In genomic region chr15:35698978-35699377, GRCh38 we compare ENCODE assay signal across 22 cellular contexts.
DNase-seq lines count a peak whose midpoint lies in the region; ATAC-seq, FAIRE-seq and TF ChIP-seq lines count a peak whose summit lies in the region.
"Had no signal": no experiment of that assay in that cellular context is flagged by ENCODE, and none has a peak within 500 bp of the region (broad histone marks: within the 10 kb centered on the region; RNA-seq: fewer than 3 reads in every experiment).

No MANE protein-coding gene starts in this region.

- POLR2A ChIA-PET in IMR-90 (lab: Charles Lee; ENCODE audit: unreplicated experiment): no interaction called here
- POLR2A ChIA-PET in K562 (lab: Yijun Ruan, JAX): interaction anchor here (1.1 kb wide), 1 partner anchor 14 kb away, joined by 4 read pairs; no protein-coding TSS in a partner anchor

- H3K4ac ChIP-seq in IMR-90 (ENCODE audit: low read depth, low read length): no peak overlapping the region

- in situ Hi-C loops in IMR-90 (cut with MboI; ENCODE audit: low sequenced_read_pairs): no loop called here
- in situ Hi-C loops in K562 (cut with MboI): no loop called here
- in situ Hi-C loops in transverse colon (cut with MboI; ENCODE audit: low pct_ligation_motif_present in 1 of 4, low pct_unique_long_range_greater_than_20kb in 1 of 4, low sequenced_read_pairs in 3 of 4): no loop called here

- H3K4me3 Mint-ChIP-seq in GM23338 (no peak overlapping the region), nephron (no peak overlapping the region)
- H3K4me3 Mint-ChIP-seq: CD4-positive, alpha-beta T cell had no signal

- peaks cover 9% of the 10 kb centered on the region; the same call in 1 of the 2 replicates for H3K9me2 ChIP-seq in GM23338 (ENCODE audit: insufficient read depth)

- WGBS in IMR-90 (ENCODE audit: extremely low coverage in 2 of 2, insufficient read length in 1 of 2), 2 experiments: no CpG with 5 or more reads among the region's 2 CpGs
- WGBS in K562 (ENCODE audit: insufficient coverage, low coverage, missing lambda C conversion rate): 15% methylated on average over 2 of the region's 2 CpGs
- WGBS in smooth muscle cell (ENCODE audit: low lambda C conversion rate): 75% methylated on average over 2 of the region's 2 CpGs
- 44 to 58% methylated on average over 2 of the region's 2 CpGs for WGBS in transverse colon (ENCODE audit: low coverage in 1 of 2), 2 donors

- H3K14ac ChIP-seq in IMR-90 (replicated peaks; ENCODE audit: low read depth, low read length): 0 out of 2 replicates have a peak overlapping the region, but pooled peaks have one; percentile 3

- H4K91ac ChIP-seq in IMR-90 (ENCODE audit: insufficient read depth, low read depth, low read length): no peak overlapping the region

- H2BK5ac ChIP-seq in IMR-90 (ENCODE audit: low read depth, low read length, poor library complexity, severe bottlenecking): no peak overlapping the region

- peak overlapping the region; percentile 37; the same call in 1 of the 2 replicates for H2BK20ac ChIP-seq in IMR-90 (ENCODE audit: low read depth, low read length)

- no peak overlapping the region for H3K9ac ChIP-seq in IMR-90 (ENCODE audit: low read depth, low read length)
- H3K9ac ChIP-seq in K562 (ENCODE audit: insufficient read depth in 1 of 2, low read depth in 2 of 2, low read length in 2 of 2): no peak overlapping the region
- no peak overlapping the region for H3K9ac ChIP-seq in smooth muscle cell (ENCODE audit: low read depth)
- H3K9ac ChIP-seq: BLaER1 had no signal

- H3K36me3 ChIP-seq in GM23338 (ENCODE audit: insufficient read depth) (no peaks in the 10 kb centered on the region), IMR-90 (ENCODE audit: control insufficient read depth, insufficient read depth, low read length) (no peaks in the 10 kb centered on the region), K562 (ENCODE audit: control insufficient read depth, insufficient read depth, low read length) (no peaks in the 10 kb centered on the region), smooth muscle cell (ENCODE audit: low read depth) (no peaks in the 10 kb centered on the region), transverse colon (no peaks in the 10 kb centered on the region)
- H3K36me3 ChIP-seq: BLaER1 had no signal

- H3K27ac ChIP-seq in GM23338 (ENCODE audit: low read depth): peak overlapping the region; percentile 71
- no peak overlapping the region for H3K27ac ChIP-seq in IMR-90 (ENCODE audit: insufficient read depth, low read length)
- H3K27ac ChIP-seq in K562 (ENCODE audit: extremely low read depth, low read depth, low read length): no peak overlapping the region
- no peak overlapping the region for H3K27ac ChIP-seq in smooth muscle cell (ENCODE audit: low read depth)
- H3K27ac ChIP-seq in transverse colon: peak overlapping the region in 2 of 4 donors; percentile 14 to 18
- H3K27ac ChIP-seq: BLaER1, SK-N-MC had no signal

- H3K27me3 ChIP-seq in GM23338 (ENCODE audit: insufficient read depth) (no peaks in the 10 kb centered on the region), IMR-90 (ENCODE audit: control insufficient read depth, insufficient read depth, low read length) (no peaks in the 10 kb centered on the region), K562 (ENCODE audit: control insufficient read depth in 2 of 2, insufficient read depth in 2 of 2, low read length in 2 of 2) (no peaks in the 10 kb centered on the region), smooth muscle cell (ENCODE audit: low read depth) (no peaks in the 10 kb centered on the region), transverse colon (no peaks in the 10 kb centered on the region)
- H3K27me3 ChIP-seq: BLaER1 had no signal

- no peaks in the 10 kb centered on the region for H3K9me3 ChIP-seq in IMR-90 (ENCODE audit: control insufficient read depth, insufficient read depth, low read length)
- no peaks in the 10 kb centered on the region for H3K9me3 ChIP-seq in K562 (replicated peaks; ENCODE audit: control insufficient read depth, insufficient read depth, low read depth, low read length)
- H3K9me3 ChIP-seq in smooth muscle cell (replicated peaks; ENCODE audit: low read depth): no peaks in the 10 kb centered on the region
- no peaks in the 10 kb centered on the region for H3K9me3 ChIP-seq in transverse colon
- H3K9me3 ChIP-seq: BLaER1 had no signal

- H3K79me1 ChIP-seq in IMR-90 (ENCODE audit: low read depth in 1 of 2, low read length in 2 of 2): no peaks in the 10 kb centered on the region

- no peak overlapping the region for H3K56ac ChIP-seq in IMR-90 (ENCODE audit: extremely low read depth, insufficient read depth, low read length)

- no peak for DNase-seq in GM23338 (ENCODE audit: low spot score)
- DNase-seq in IMR-90: no peak
- DNase-seq in K562 (ENCODE audit: extremely low read depth in 1 of 4, low spot score in 3 of 4): no peak
- no peak for DNase-seq in smooth muscle cell (lab: John Stamatoyannopoulos, UW; ENCODE audit: unreplicated experiment)
- DNase-seq in transverse colon: no peak
- DNase-seq: CD4-positive, alpha-beta T cell; GOT3; Kasumi-1; NCI-H187; NCI-H2107; NCI-H2227 treated with DMSO at 0.1 percent for 48 hours; NCI-H510A; NCI-H774; SHP77 treated with DMSO at 0.1 percent for 48 hours; SW 1271 had no signal

- TF ChIP-seq POLR2A in IMR-90 (IDR thresholded peaks at IDR 0.05; ENCODE audit: low read depth, low read length) (no peak), K562 (conservative IDR thresholded peaks at IDR 0.05) (no peak), transverse colon (IDR thresholded peaks at IDR 0.05) (no peak)

- H4K8ac ChIP-seq in IMR-90 (ENCODE audit: low read depth in 2 of 2, low read length in 2 of 2): no peak overlapping the region; a peak in 1 of 4 replicates

- no peak for FAIRE-seq in K562 (lab: Jason Lieb, UNC)
- FAIRE-seq: G401.6, GM12892 had no signal

- H2BK15ac ChIP-seq in IMR-90 (ENCODE audit: low read depth, low read length): 0 out of 3 replicates have a peak overlapping the region, but pooled peaks have one; percentile 37

- H3K9me3 Mint-ChIP-seq in GM23338 (no peaks in the 10 kb centered on the region), nephron (no peaks in the 10 kb centered on the region)
- H3K9me3 Mint-ChIP-seq: CD4-positive, alpha-beta T cell had no signal

- H4K5ac ChIP-seq in IMR-90 (ENCODE audit: low read depth, low read length): peak overlapping the region; percentile 42; the same call in 1 of the 2 replicates

- H3K27ac Mint-ChIP-seq in GM23338: no peak overlapping the region
- peak overlapping the region in 2 of 3 experiments; percentile 23 to 47 for H3K27ac Mint-ChIP-seq in nephron
- H3K27ac Mint-ChIP-seq: CD4-positive, alpha-beta T cell had no signal

- BruUV-seq in IMR-90 (replicated peaks; lab: Mats Ljungman, UMichigan) (no TSS peak), K562 (replicated peaks; lab: Mats Ljungman, UMichigan) (no TSS peak)

- H3K27me3 Mint-ChIP-seq in GM23338 (ENCODE audit: insufficient read depth, low read depth, poor library complexity) (no peaks in the 10 kb centered on the region), nephron (ENCODE audit: low read depth) (no peaks in the 10 kb centered on the region)
- H3K27me3 Mint-ChIP-seq: CD4-positive, alpha-beta T cell had no signal

- dilution Hi-C loops in IMR-90 (cut with HindIII; ENCODE audit: low sequenced_read_pairs, unreplicated experiment): no loop called here

- TF ChIP-seq EP300 in K562 (IDR thresholded peaks at IDR 0.05; ENCODE audit: low read length): no peak
- no peak for TF ChIP-seq EP300 in transverse colon (IDR thresholded peaks at IDR 0.05; ENCODE audit: low read depth)

- H3K18ac ChIP-seq in IMR-90 (ENCODE audit: low read depth, low read length): peak overlapping the region; percentile 80; the same call in 1 of the 2 replicates

- 0 out of 2 replicates have a peak overlapping the region, but pooled peaks have one; percentile 7 for H3K4me2 ChIP-seq in GM23338
- H3K4me2 ChIP-seq in IMR-90 (ENCODE audit: low read depth, low read length): no peak overlapping the region
- no peak overlapping the region for H3K4me2 ChIP-seq in K562 (ENCODE audit: insufficient read depth, low read length)
- no peak overlapping the region for H3K4me2 ChIP-seq in smooth muscle cell
- H3K4me2 ChIP-seq: BLaER1 had no signal

- no peak overlapping the region for H3K23ac ChIP-seq in IMR-90 (ENCODE audit: low read depth, low read length)

- no peak for TF ChIP-seq RAD21 in IMR-90 (IDR thresholded peaks at IDR 0.05; ENCODE audit: low read length)
- TF ChIP-seq RAD21 in K562 (CRISPR knock-in tag; conservative IDR thresholded peaks at IDR 0.05 in 1 of 2, IDR thresholded peaks at IDR 0.05 in 1 of 2): no peak

- intact Hi-C loops in IMR-90 (cut with micrococcal nuclease) (no loop called here), K562 (cut with micrococcal nuclease) (no loop called here), transverse colon (cut with DNase I; ENCODE audit: low total_unique reads) (no loop called here)

- H3F3A ChIP-seq in GM23338 (replicated peaks; ENCODE audit: low read depth): no peaks in the 10 kb centered on the region
- peaks cover 6% of the 10 kb centered on the region for H3F3A ChIP-seq in smooth muscle cell (ENCODE audit: low read depth)

- H3K4me1 ChIP-seq in GM23338 (ENCODE audit: insufficient read depth) (peaks cover 25% of the 10 kb centered on the region), IMR-90 (ENCODE audit: control insufficient read depth, insufficient read depth, low read length) (peaks cover 13% of the 10 kb centered on the region), K562 (replicated peaks in 1 of 2; ENCODE audit: control insufficient read depth in 2 of 2, insufficient read depth in 2 of 2, low read length in 2 of 2) (peaks cover 0 to 10% of the 10 kb centered on the region in 2 experiments; a peak in 3 of 5 replicates), smooth muscle cell (ENCODE audit: low read depth) (peaks cover 22% of the 10 kb centered on the region), transverse colon (peaks cover 5 to 34% (median 16%) of the 10 kb centered on the region in 4 donors)
- H3K4me1 ChIP-seq: BLaER1 had no signal

- H3K36me3 Mint-ChIP-seq in GM23338 (ENCODE audit: low read depth) (no peaks in the 10 kb centered on the region), nephron (ENCODE audit: low read depth) (no peaks in the 10 kb centered on the region)

- 0 out of 2 replicates have a peak overlapping the region, but pooled peaks have one; percentile 5 for H2BK120ac ChIP-seq in IMR-90 (ENCODE audit: low read depth, low read length)

- peaks cover 31% of the 10 kb centered on the region for H3K4me1 Mint-ChIP-seq in GM23338
- peaks cover 44% of the 10 kb centered on the region for H3K4me1 Mint-ChIP-seq in nephron

- TF ChIP-seq CTCF in GM23338 (conservative IDR thresholded peaks at IDR 0.05; ENCODE audit: low read depth in 2 of 2): no peak
- TF ChIP-seq CTCF in IMR-90 (conservative IDR thresholded peaks at IDR 0.05; ENCODE audit: low read depth, low read length): no peak
- no peak for TF ChIP-seq CTCF in K562 (IDR thresholded peaks at IDR 0.05 in 2 of 3, conservative IDR thresholded peaks at IDR 0.05 in 1 of 3; ENCODE audit: insufficient read depth in 2 of 3, low read depth in 1 of 3, low read length in 3 of 3)
- TF ChIP-seq CTCF in nephron (IDR thresholded peaks at IDR 0.05; ENCODE audit: unreplicated experiment in 3 of 3): no peak
- no peak for TF ChIP-seq CTCF in smooth muscle cell (IDR thresholded peaks at IDR 0.05; ENCODE audit: borderline replicate concordance, insufficient read depth, poor library complexity, severe bottlenecking)
- no peak for TF ChIP-seq CTCF in transverse colon (IDR thresholded peaks at IDR 0.05)

- H2AFZ ChIP-seq in GM23338: 0 out of 2 replicates have a peak overlapping the region, but pooled peaks have one; percentile 2
- H2AFZ ChIP-seq in IMR-90 (replicated peaks; ENCODE audit: low read length, poor library complexity): no peak overlapping the region
- peak overlapping the region; percentile 66 for H2AFZ ChIP-seq in K562 (ENCODE audit: low read depth, low read length)
- H2AFZ ChIP-seq in smooth muscle cell (ENCODE audit: low read depth): no peak overlapping the region

- H3K79me2 ChIP-seq in GM23338 (replicated peaks; ENCODE audit: insufficient read depth): no peaks in the 10 kb centered on the region
- H3K79me2 ChIP-seq in K562 (ENCODE audit: control insufficient read depth, insufficient read depth, low read length): no peaks in the 10 kb centered on the region
- no peaks in the 10 kb centered on the region for H3K79me2 ChIP-seq in smooth muscle cell (ENCODE audit: low read depth)

- H3K9me1 ChIP-seq in IMR-90 (ENCODE audit: insufficient read depth, low read length): peaks cover 2% of the 10 kb centered on the region; the same call in 1 of the 2 replicates
- H3K9me1 ChIP-seq in K562 (ENCODE audit: control insufficient read depth, insufficient read depth, low read length): no peaks in the 10 kb centered on the region

- CTCF ChIA-PET in IMR-90 (lab: Yijun Ruan, JAX): interaction anchor here (0.7 kb wide), 1 partner anchor 513 kb away, joined by 3 read pairs; no protein-coding TSS in a partner anchor
- CTCF ChIA-PET in K562 (lab: Yijun Ruan, JAX; ENCODE audit: low intra/inter-chr PET ratio): no interaction called here

- H4K20me1 ChIP-seq in GM23338 (replicated peaks; ENCODE audit: insufficient read depth) (no peaks in the 10 kb centered on the region), IMR-90 (ENCODE audit: insufficient read depth, low read length) (no peaks in the 10 kb centered on the region), K562 (replicated peaks; ENCODE audit: control insufficient read depth, insufficient read depth, low read length) (no peaks in the 10 kb centered on the region), smooth muscle cell (ENCODE audit: low read depth) (no peaks in the 10 kb centered on the region)
- H4K20me1 ChIP-seq: BLaER1 had no signal

- no peak for ATAC-seq in GM23338
- no peak for ATAC-seq in IMR-90 (ENCODE audit: low read depth)
- no peak for ATAC-seq in K562
- no peak for ATAC-seq in HG02870 (IDR thresholded peaks at IDR 0.05; ENCODE audit: unreplicated experiment)
- no peak for ATAC-seq in HG03469 (IDR thresholded peaks at IDR 0.05; ENCODE audit: unreplicated experiment)

- H2AK5ac ChIP-seq in IMR-90 (ENCODE audit: low read depth, low read length): no peak overlapping the region

- no peak overlapping the region for H3K4me3 ChIP-seq in GM23338
- H3K4me3 ChIP-seq in IMR-90 (ENCODE audit: insufficient read depth, low read depth, low read length): no peak overlapping the region
- no peak overlapping the region for H3K4me3 ChIP-seq in K562
- H3K4me3 ChIP-seq in smooth muscle cell: no peak overlapping the region
- no peak overlapping the region for H3K4me3 ChIP-seq in transverse colon
- H3K4me3 ChIP-seq: BLaER1, SK-N-MC had no signal

- H2AK9ac ChIP-seq in IMR-90 (replicated peaks; ENCODE audit: low read depth, low read length, poor library complexity): no peak overlapping the region

Comparison
In these comparisons a context has a peak if more than half of its experiments do, and no peak if none do; other contexts are left out.
1. H2AFZ ChIP-seq: peak in GM23338 (single experiment) and K562 (single experiment); none in IMR-90 (single experiment) and smooth muscle cell (single experiment).